Comparison of ENCODE assay signal across 12 cellular contexts in the genomic region with DNA sequence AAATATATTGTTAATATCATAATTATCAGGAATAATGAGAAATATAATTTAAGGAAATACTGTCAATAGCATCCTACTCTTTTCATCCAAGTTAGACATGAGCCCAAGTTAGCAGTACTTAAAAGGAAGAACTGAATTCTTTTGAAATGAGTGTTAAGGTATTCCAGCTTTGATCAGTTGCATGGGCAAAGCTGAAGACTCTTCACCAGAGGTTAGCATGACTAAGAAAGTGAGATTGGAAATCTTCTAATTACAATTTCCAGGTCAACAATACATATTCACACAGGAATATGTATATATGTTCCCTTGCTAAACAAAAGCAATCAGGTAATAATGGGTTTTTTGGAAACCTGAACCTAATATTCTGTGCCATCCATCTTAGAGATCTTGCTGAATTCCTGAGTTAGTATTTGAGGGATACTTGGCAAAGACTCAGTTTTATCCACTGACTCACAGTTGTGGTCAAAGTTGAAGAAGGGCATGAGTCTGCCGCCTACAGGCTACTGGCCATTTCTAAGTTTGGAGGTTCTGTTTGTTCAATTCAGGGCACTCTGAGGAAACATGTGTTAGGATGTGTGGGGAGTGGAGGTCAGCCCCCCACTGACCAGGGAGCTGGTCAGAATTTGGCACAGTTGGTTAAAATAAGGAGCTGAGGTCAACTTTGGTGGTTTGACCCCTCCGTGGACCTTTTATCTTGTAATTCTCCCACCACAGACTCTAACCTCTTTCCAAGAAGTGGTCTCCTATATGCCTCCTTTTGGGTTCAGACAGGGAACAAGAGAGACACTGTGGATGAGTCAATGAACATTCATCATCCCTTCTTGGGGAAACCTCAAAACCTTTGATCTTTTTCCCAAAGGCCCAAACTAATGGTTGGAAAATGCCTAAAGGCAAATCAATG.
DNase-seq lines count a peak whose midpoint lies in the region; ATAC-seq and TF ChIP-seq lines count a peak whose summit lies in the region.
"Had no signal": no experiment of that assay in that cellular context is flagged by ENCODE, and none has a peak within 500 bp of the region (broad histone marks: within the 10 kb centered on the region; RNA-seq: fewer than 3 reads in every experiment).

No MANE protein-coding gene starts in this region.

- no peak overlapping the region for H3K9ac ChIP-seq in endodermal cell (ENCODE audit: extremely low read depth, low read length, poor library complexity, severe bottlenecking)
- H3K9ac ChIP-seq: parathyroid adenoma had no signal

- no peaks in the 10 kb centered on the region for H3K9me3 ChIP-seq in endodermal cell (ENCODE audit: control insufficient read depth, low read length)

- no peaks in the 10 kb centered on the region for H3K27me3 Mint-ChIP-seq in endodermal cell (ENCODE audit: insufficient read depth)
- no peaks in the 10 kb centered on the region for H3K27me3 Mint-ChIP-seq in type B pancreatic cell

- no peak overlapping the region for H3K27ac ChIP-seq in endodermal cell (ENCODE audit: low read depth, low read length)
- H3K27ac ChIP-seq: parathyroid adenoma had no signal

- H3K4me1 Mint-ChIP-seq in endodermal cell = no peaks in the 10 kb centered on the region
- H3K4me1 Mint-ChIP-seq in type B pancreatic cell (ENCODE audit: unreplicated experiment) = peaks cover 8% of the 10 kb centered on the region
- H3K4me1 Mint-ChIP-seq: GM23338 had no signal

- H3K9me3 Mint-ChIP-seq in endodermal cell (no peaks in the 10 kb centered on the region), type B pancreatic cell (peaks cover 3% of the 10 kb centered on the region)

- H3K4me3 Mint-ChIP-seq in endodermal cell = no peak overlapping the region
- no peak overlapping the region for H3K4me3 Mint-ChIP-seq in type B pancreatic cell
- H3K4me3 Mint-ChIP-seq: GM23338 had no signal

- DNase-seq in AG10803 (ENCODE audit: low read depth) (peak; percentile 88), LoVo (ENCODE audit: low spot score) (peak; percentile 63), amniotic stem cell (lab: John Stamatoyannopoulos, UW) (peak; percentile 31), kidney glomerular epithelial cell (lab: John Stamatoyannopoulos, UW) (peak; percentile 92), endodermal cell (no peak), type B pancreatic cell (ENCODE audit: extremely low spot score, unreplicated experiment) (no peak), NCI-H69 (lab: John Stamatoyannopoulos, UW) (no peak)
- DNase-seq: activated T-cell treated with anti-CD3 and anti-CD28 coated beads for 4 hours, DMS79 had no signal

- ATAC-seq in GM19455 (IDR thresholded peaks at IDR 0.05; ENCODE audit: unreplicated experiment) = no peak
- ATAC-seq: GM23338 had no signal

- no peaks in the 10 kb centered on the region for H3K36me3 ChIP-seq in endodermal cell (ENCODE audit: control insufficient read depth, insufficient read depth, low read length)

- H3K4me3 ChIP-seq in AG10803 (ENCODE audit: low read length) = no peak overlapping the region
- no peak overlapping the region for H3K4me3 ChIP-seq in endodermal cell (ENCODE audit: low read length)
- H3K4me3 ChIP-seq: GM23338 had no signal

- 89% methylated on average over 2 of the region's 2 CpGs; no CpG with 5 or more reads in 1 of the 2 experiments for WGBS in endodermal cell (ENCODE audit: insufficient coverage in 1 of 2, insufficient read length in 1 of 2), 2 experiments

- no peaks in the 10 kb centered on the region for H3K27me3 ChIP-seq in endodermal cell (ENCODE audit: control insufficient read depth, insufficient read depth, low read length, poor library complexity, severe bottlenecking)

- no peaks in the 10 kb centered on the region for H3K4me1 ChIP-seq in endodermal cell (ENCODE audit: control insufficient read depth, insufficient read depth, low read length)
- H3K4me1 ChIP-seq: parathyroid adenoma had no signal

- H3K36me3 Mint-ChIP-seq in endodermal cell (ENCODE audit: low read depth) (no peaks in the 10 kb centered on the region), type B pancreatic cell (no peaks in the 10 kb centered on the region)

- peak; percentile 56 for TF ChIP-seq CTCF in AG10803 (conservative IDR thresholded peaks at IDR 0.05; ENCODE audit: low read length)
- TF ChIP-seq CTCF in endodermal cell (conservative IDR thresholded peaks at IDR 0.05) = no peak
- no peak for TF ChIP-seq CTCF in type B pancreatic cell (conservative IDR thresholded peaks at IDR 0.05)

- H3K27ac Mint-ChIP-seq in endodermal cell = no peak overlapping the region
- no peak overlapping the region for H3K27ac Mint-ChIP-seq in type B pancreatic cell
- H3K27ac Mint-ChIP-seq: GM23338 had no signal

Comparison
In these comparisons a context has a peak if more than half of its experiments do, and no peak if none do; other contexts are left out.
1. DNase-seq: peak in AG10803 (single experiment), LoVo (single experiment), amniotic stem cell (single experiment) and kidney glomerular epithelial cell (single experiment); none in endodermal cell (single experiment), type B pancreatic cell (single experiment) and NCI-H69 (single experiment).